Comparison of ENCODE assay signal across 28 cellular contexts in the genomic region with DNA sequence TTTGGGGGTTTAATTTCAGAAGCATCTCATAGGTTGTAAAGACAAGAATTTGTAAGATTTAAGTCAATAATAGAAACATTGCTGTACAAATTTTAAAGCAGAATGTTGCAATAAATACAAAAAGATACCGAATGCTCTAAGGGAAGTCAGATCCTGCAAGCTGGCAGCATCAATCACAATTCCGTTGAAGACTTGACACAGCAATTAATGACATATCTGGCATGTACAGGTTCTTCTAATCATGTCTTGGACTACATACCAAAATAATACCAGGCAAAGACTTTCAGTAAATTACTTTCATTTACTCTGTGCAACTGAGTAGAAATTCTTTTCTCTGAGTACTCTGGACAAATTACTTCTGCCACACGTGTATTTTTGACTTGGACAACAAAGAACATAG.
"Had no signal": no experiment of that assay in that cellular context is flagged by ENCODE, and none has a peak within 500 bp of the region (broad histone marks: within the 10 kb centered on the region; RNA-seq: fewer than 3 reads in every experiment).

No MANE protein-coding gene starts in this region.

- ATAC-seq: effector memory CD8-positive, alpha-beta T cell; esophagus mucosa; foreskin keratinocyte; gastrocnemius medialis; gastroesophageal sphincter; heart left ventricle; heart right ventricle had no signal

- DNase-seq: colonic mucosa; cortex of kidney; dermis blood vessel endothelial cell; dorsolateral prefrontal cortex; effector CD4-positive, alpha-beta T cell; effector CD8-positive, alpha-beta T cell; effector memory CD4-positive, alpha-beta T cell; effector memory CD8-positive, alpha-beta T cell; endodermal cell; erythroblast; esophagus squamous epithelium; foreskin fibroblast; foreskin keratinocyte; foreskin melanocyte; gastrocnemius medialis; glutamatergic neuron; head of caudate nucleus; heart left ventricle; heart right ventricle had no signal

- H3K36me3 ChIP-seq: colonic mucosa, esophagus muscularis mucosa, esophagus squamous epithelium, gastrocnemius medialis, gastroesophageal sphincter, heart left ventricle, heart right ventricle had no signal

- H3K4me1 ChIP-seq: colonic mucosa, esophagus muscularis mucosa, esophagus squamous epithelium, foreskin keratinocyte, gastrocnemius medialis, gastroesophageal sphincter, heart left ventricle, heart right ventricle had no signal

- H3K27me3 ChIP-seq: colonic mucosa, esophagus muscularis mucosa, esophagus squamous epithelium, foreskin keratinocyte, gastroesophageal sphincter, heart left ventricle, heart right ventricle had no signal

- FAIRE-seq: colon, endometrium, endothelial cell of umbilical vein, frontal cortex had no signal

- H3K27ac ChIP-seq: colonic mucosa, coronary artery, dorsolateral prefrontal cortex, epithelial cell of prostate, esophagus muscularis mucosa, esophagus squamous epithelium, foreskin keratinocyte, gastrocnemius medialis, gastroesophageal sphincter, heart left ventricle, heart right ventricle had no signal

- H3K4me3 ChIP-seq: colonic mucosa, coronary artery, dorsolateral prefrontal cortex, esophagus muscularis mucosa, esophagus squamous epithelium, gastrocnemius medialis, gastroesophageal sphincter, heart left ventricle, heart right ventricle had no signal

- H3K9me3 ChIP-seq: colonic mucosa, esophagus muscularis mucosa, esophagus squamous epithelium, gastrocnemius medialis, gastroesophageal sphincter, heart left ventricle, heart right ventricle had no signal
